Comparison of ENCODE assay signal across 8 cellular contexts in the genomic region with DNA sequence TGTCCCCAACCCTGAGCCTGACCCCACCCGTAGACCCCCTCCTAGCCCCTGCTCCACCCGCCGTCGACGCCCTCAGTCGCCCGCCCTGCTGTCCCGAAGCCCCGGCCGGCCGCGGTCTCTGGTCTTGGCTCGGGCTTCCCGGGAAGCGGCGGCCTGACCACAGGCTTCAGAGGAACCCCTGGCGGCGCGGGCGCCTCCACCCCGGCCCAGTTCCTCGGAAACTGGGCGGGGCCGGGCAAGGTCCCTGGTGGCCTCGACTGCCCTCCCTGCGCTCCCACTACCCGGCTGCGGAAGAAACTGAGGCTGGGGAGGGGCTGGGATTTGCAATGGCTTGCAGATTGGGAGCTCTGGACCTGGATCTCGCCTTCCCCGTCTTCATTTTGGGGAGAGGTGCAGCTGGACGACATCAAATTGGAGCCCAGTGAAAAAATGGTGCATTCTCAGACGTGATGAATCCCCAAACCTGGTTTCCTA. TPM values are rescaled to one million over a fixed set of nuclear protein-coding genes. Genes with fewer than 3 reads are reported as not detected.
DNase-seq lines count a peak whose midpoint lies in the region; ATAC-seq and TF ChIP-seq lines count a peak whose summit lies in the region.

No MANE protein-coding gene starts in this region.

- H3K27me3 Mint-ChIP-seq in activated T-helper 17 cell treated with anti-CD3 and anti-CD28 coated beads, Interleukin-2, amount 50 U/mL, for 72 hours, result peaks cover 3% of the 10 kb centered on the region

- TF ChIP-seq CTCF in C4-2B (conservative IDR thresholded peaks at IDR 0.05) (no peak), LNCaP clone FGC (IDR thresholded peaks at IDR 0.05; ENCODE audit: control insufficient read depth, extremely low read depth, insufficient read depth) (no peak), osteoblast (IDR thresholded peaks at IDR 0.05; ENCODE audit: extremely low read depth, low read depth, low read length) (no peak)

- peaks cover 27% of the 10 kb centered on the region for H3K4me1 Mint-ChIP-seq in activated T-helper 17 cell treated with anti-CD3 and anti-CD28 coated beads, Interleukin-2, amount 50 U/mL, for 72 hours

- peak overlapping the region; percentile 83 for H3K4me2 ChIP-seq in osteoblast (ENCODE audit: insufficient read depth, low read length)

- no peak for ATAC-seq in activated T-helper 17 cell treated with anti-CD3 and anti-CD28 coated beads, Interleukin-2, amount 50 U/mL, for 72 hours (replicated peaks)
- no peak for ATAC-seq in GM19351 (IDR thresholded peaks at IDR 0.05; ENCODE audit: unreplicated experiment)

- peak overlapping the region; percentile 64; the same call in 1 of the 2 replicates for H3K27ac ChIP-seq in C4-2B
- H3K27ac ChIP-seq in osteoblast (ENCODE audit: low read depth, low read length), result peak overlapping the region; percentile 89

- no peaks in the 10 kb centered on the region for H3K9me3 ChIP-seq in osteoblast (ENCODE audit: low read depth, low read length)

- H3K4me3 ChIP-seq in LNCaP clone FGC (ENCODE audit: low read depth, low read length), result peak overlapping the region; percentile 77
- peak overlapping the region; percentile 92 for H3K4me3 ChIP-seq in osteoblast (ENCODE audit: insufficient read depth, low read length)

- peaks cover 30% of the 10 kb centered on the region for H3K4me1 ChIP-seq in osteoblast (ENCODE audit: insufficient read depth, low read length)

- no peaks in the 10 kb centered on the region for H3K9me3 Mint-ChIP-seq in activated T-helper 17 cell treated with anti-CD3 and anti-CD28 coated beads, Interleukin-2, amount 50 U/mL, for 72 hours

- peak overlapping the region; percentile 98 for H3K4me3 Mint-ChIP-seq in activated T-helper 17 cell treated with anti-CD3 and anti-CD28 coated beads, Interleukin-2, amount 50 U/mL, for 72 hours

- H4K20me1 ChIP-seq in osteoblast (ENCODE audit: insufficient read depth, low read length), result peaks cover 11% of the 10 kb centered on the region

- H3K27ac Mint-ChIP-seq in activated T-helper 17 cell treated with anti-CD3 and anti-CD28 coated beads, Interleukin-2, amount 50 U/mL, for 72 hours, result peak overlapping the region; percentile 98

- H3K27me3 ChIP-seq in osteoblast (ENCODE audit: insufficient read depth, low read length), result no peaks in the 10 kb centered on the region

- DNase-seq in LNCaP clone FGC (ENCODE audit: low read depth), result no peak
- peak; percentile 32 for DNase-seq in globus pallidus (ENCODE audit: low spot score)
- DNase-seq in osteoblast (ENCODE audit: insufficient read length, low spot score, missing footprints), result peak; percentile 91
- no peak for DNase-seq in NCI-H2029 treated with DMSO at 0.1 percent for 48 hours (lab: John Stamatoyannopoulos, UW)
- DNase-seq in HUDEP-2 (lab: John Stamatoyannopoulos, UW; ENCODE audit: unreplicated experiment in 76 of 76), result no peak

- H3K36me3 ChIP-seq in osteoblast (ENCODE audit: insufficient read depth, low read length), result no peaks in the 10 kb centered on the region

- peaks cover 53% of the 10 kb centered on the region for H3K36me3 Mint-ChIP-seq in activated T-helper 17 cell treated with anti-CD3 and anti-CD28 coated beads, Interleukin-2, amount 50 U/mL, for 72 hours (ENCODE audit: low read depth)

- H3K79me2 ChIP-seq in osteoblast (ENCODE audit: insufficient read depth, low read length), result no peaks in the 10 kb centered on the region

- H2AFZ ChIP-seq in osteoblast (ENCODE audit: low read length), result peak overlapping the region; percentile 93

RNA-seq across cellular contexts. Expression of gene SOCS1, which starts 0.7 kb away (rescaled TPM):
- 100 to 1,000 TPM in 1 of 2 donors, 10 to 100 TPM in 1; 89.7 to 124 TPM for total RNA-seq in activated T-helper 17 cell treated with anti-CD3 and anti-CD28 coated beads, Interleukin-2, amount 50 U/mL, for 72 hours
- total RNA-seq in osteoblast, result 1.1 and 1.8 TPM in 2 replicates

RNA-seq across cellular contexts. Expression of gene TNP2, which starts 12.4 kb away (rescaled TPM):
- not detected for total RNA-seq in activated T-helper 17 cell treated with anti-CD3 and anti-CD28 coated beads, Interleukin-2, amount 50 U/mL, for 72 hours
- not detected in 2 replicates for total RNA-seq in osteoblast

RNA-seq across cellular contexts. Expression of gene PRM3, which starts 16.7 kb away (rescaled TPM):
- not detected for total RNA-seq in activated T-helper 17 cell treated with anti-CD3 and anti-CD28 coated beads, Interleukin-2, amount 50 U/mL, for 72 hours
- not detected in 2 replicates for total RNA-seq in osteoblast

RNA-seq across cellular contexts. Expression of gene PRM2, which starts 19.6 kb away (rescaled TPM):
- total RNA-seq in activated T-helper 17 cell treated with anti-CD3 and anti-CD28 coated beads, Interleukin-2, amount 50 U/mL, for 72 hours, result not detected
- total RNA-seq in osteoblast, result not detected in 2 replicates

RNA-seq across cellular contexts. Expression of gene PRM1, which starts 24.4 kb away (rescaled TPM):
- not detected for total RNA-seq in activated T-helper 17 cell treated with anti-CD3 and anti-CD28 coated beads, Interleukin-2, amount 50 U/mL, for 72 hours
- not detected in 2 replicates for total RNA-seq in osteoblast

Comparison
In these comparisons a context has a peak if more than half of its experiments do, and no peak if none do; other contexts are left out.
1. DNase-seq: peak in globus pallidus (single experiment) and osteoblast (single experiment); none in LNCaP clone FGC (single experiment), NCI-H2029 treated with DMSO at 0.1 percent for 48 hours (single experiment) and HUDEP-2 (0 of 76).
2. RNA of gene SOCS1, which starts 0.7 kb away (total RNA-seq): 89.7 to 124 TPM in activated T-helper 17 cell treated with anti-CD3 and anti-CD28 coated beads, Interleukin-2, amount 50 U/mL, for 72 hours; 1.1 to 1.8 TPM in osteoblast; every median in the first group is over 10 times any median in the second.